ENCODE assay signal across 19 cellular contexts in the genomic region with DNA sequence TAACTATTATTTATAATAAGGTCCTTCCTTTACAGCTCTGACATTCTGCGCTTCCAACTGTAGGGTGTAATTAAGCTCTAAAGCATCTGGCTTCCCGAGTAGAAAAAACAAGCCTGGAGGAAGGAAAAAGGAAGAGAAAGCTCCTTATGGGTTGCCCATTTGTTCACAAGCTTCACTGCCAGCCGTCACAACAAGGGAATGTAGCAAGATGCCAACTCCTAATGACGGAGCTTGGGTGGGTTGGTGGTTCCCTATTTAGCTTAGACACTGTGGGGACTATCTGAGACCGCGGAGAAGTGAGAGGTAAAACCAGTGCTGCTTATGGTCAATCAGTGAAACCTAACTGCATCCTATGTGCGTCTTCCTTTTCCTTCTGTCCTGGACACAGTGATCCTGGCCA. TPM values are rescaled to one million over a fixed set of nuclear protein-coding genes. Genes with fewer than 3 reads are reported as not detected.
"Had no signal": no experiment of that assay in that cellular context is flagged by ENCODE, and none has a peak within 500 bp of the region (broad histone marks: within the 10 kb centered on the region; RNA-seq: fewer than 3 reads in every experiment).

No MANE protein-coding gene starts in this region.

- H3K4me3 ChIP-seq: coronary artery, dorsolateral prefrontal cortex, heart left ventricle, lung, skin epidermis, thoracic aorta, transverse colon had no signal

- H3K9me3 ChIP-seq: heart left ventricle, thoracic aorta, transverse colon had no signal

- H3K27ac ChIP-seq: coronary artery, dorsolateral prefrontal cortex, heart left ventricle, skin epidermis, thoracic aorta, transverse colon had no signal

- H3K27me3 ChIP-seq: dorsolateral prefrontal cortex had no signal

- H3K36me3 ChIP-seq: heart left ventricle, thoracic aorta, transverse colon had no signal

- DNase-seq: dorsolateral prefrontal cortex; effector CD8-positive, alpha-beta T cell; foreskin melanocyte; heart left ventricle; hippocampal formation; left colon; left ventricle myocardium superior; mesendoderm; naive thymus-derived CD8-positive, alpha-beta T cell; stimulated activated CD4-positive, alpha-beta T cell treated with anti-CD3 and anti-CD28 coated beads, Interleukin-2, amount 100 ng/mL, for 24 hours; stimulated activated CD4-positive, alpha-beta T cell treated with anti-CD3 and anti-CD28 coated beads, Interleukin-4, amount 100 ng/mL, for 4 hours; stimulated activated naive B cell treated with anti-CD40 and anti-IgM and Interleukin-4, amounts not matched to agents 10 μg/mL and 1 μg/mL and 100 μg/mL, for 72 hours; stimulated activated naive CD8-positive, alpha-beta T cell treated with anti-CD3 and anti-CD28 coated beads, Interleukin-15, amount 100 ng/mL, for 72 hours; transverse colon had no signal

- ATAC-seq: heart left ventricle; left colon; left ventricle myocardium superior; naive thymus-derived CD8-positive, alpha-beta T cell; sciatic nerve; stimulated activated naive B cell treated with anti-CD40 and anti-IgM and Interleukin-4, amounts not matched to agents 10 μg/mL and 1 μg/mL and 100 μg/mL, for 72 hours; stimulated activated naive CD8-positive, alpha-beta T cell treated with anti-CD3 and anti-CD28 coated beads, Interleukin-15, amount 100 ng/mL, for 72 hours had no signal

RNA-seq across cellular contexts. Expression of a gene that starts 7.3 kb away (rescaled TPM):
- polyA plus RNA-seq: naive thymus-derived CD8-positive, alpha-beta T cell had no signal
